In the genomic region with DNA sequence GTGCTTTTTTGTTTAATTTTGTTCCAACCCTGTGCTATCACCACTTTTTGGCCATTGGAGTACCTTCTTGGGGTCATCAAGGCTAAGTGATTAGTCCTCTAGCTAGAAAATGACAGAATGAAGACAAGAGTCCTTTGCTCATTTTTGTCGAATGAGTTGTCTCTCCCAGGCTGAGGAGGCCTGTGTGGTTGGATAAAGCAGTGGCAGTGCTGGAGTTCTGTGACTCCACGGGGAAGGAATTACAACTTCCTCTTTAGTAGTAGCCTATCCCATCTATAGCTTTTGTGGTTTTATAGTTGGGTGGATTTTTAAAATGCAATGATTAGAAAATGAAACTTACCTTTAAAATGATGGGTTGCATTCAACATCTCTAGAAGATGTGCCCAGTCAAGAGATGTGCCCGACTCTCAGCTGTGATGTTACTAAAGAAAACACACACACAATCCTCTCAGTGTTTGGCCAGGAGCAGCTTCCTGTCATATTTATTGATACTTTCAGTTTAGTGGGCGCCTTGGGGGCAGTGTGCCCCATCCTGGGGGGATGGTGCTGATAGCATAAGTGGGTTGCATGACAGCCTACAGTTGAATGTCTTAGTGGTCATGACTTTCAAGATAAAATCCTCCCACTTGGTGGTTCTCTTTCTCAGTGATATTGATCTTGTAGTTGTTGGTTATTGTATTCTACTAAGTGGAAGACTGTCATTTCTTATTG, we compare ENCODE assay signal across 8 cellular contexts. TPM values are rescaled to one million over a fixed set of nuclear protein-coding genes. Genes with fewer than 3 reads are reported as not detected.
DNase-seq lines count a peak whose midpoint lies in the region; ATAC-seq and TF ChIP-seq lines count a peak whose summit lies in the region.

No MANE protein-coding gene starts in this region.

- peaks cover 57% of the 10 kb centered on the region for H3K36me3 Mint-ChIP-seq in activated CD4-positive, alpha-beta T cell treated with anti-CD3 and anti-CD28 coated beads, Interleukin-2, amount 10 ng/mL, durations not matched to agents 7 days and 5 days (ENCODE audit: low read depth)

- H3K4me3 Mint-ChIP-seq in activated CD4-positive, alpha-beta T cell treated with anti-CD3 and anti-CD28 coated beads, Interleukin-2, amount 10 ng/mL, durations not matched to agents 7 days and 5 days = peak overlapping the region; percentile 69

- peak overlapping the region; percentile 99 for H3K27ac Mint-ChIP-seq in activated CD4-positive, alpha-beta T cell treated with anti-CD3 and anti-CD28 coated beads, Interleukin-2, amount 10 ng/mL, durations not matched to agents 7 days and 5 days

- TF ChIP-seq POLR2A in NB4 (IDR thresholded peaks at IDR 0.05; ENCODE audit: extremely low read depth, insufficient read length) = no peak

- CTCF ChIA-PET in activated CD4-positive, alpha-beta T cell treated with anti-CD3 and anti-CD28 coated beads, Interleukin-2, amount 10 ng/mL, durations not matched to agents 7 days and 5 days (lab: Charles Lee) = interaction anchor here (1.2 to 4.6 kb wide), 5 partner anchors 11 to 193 kb away, joined by 3 to 17 read pairs (median 4); partner anchors contain the start of gene OTULINL

- no peak for TF ChIP-seq CTCF in NB4 (IDR thresholded peaks at IDR 0.05; ENCODE audit: low read depth, low read length)

- peaks cover 9% of the 10 kb centered on the region for H3K9me3 Mint-ChIP-seq in activated CD4-positive, alpha-beta T cell treated with anti-CD3 and anti-CD28 coated beads, Interleukin-2, amount 10 ng/mL, durations not matched to agents 7 days and 5 days

- no peaks in the 10 kb centered on the region for H3K27me3 Mint-ChIP-seq in activated CD4-positive, alpha-beta T cell treated with anti-CD3 and anti-CD28 coated beads, Interleukin-2, amount 10 ng/mL, durations not matched to agents 7 days and 5 days

- peak; percentile 53 for DNase-seq in activated CD4-positive, alpha-beta T cell treated with anti-CD3 and anti-CD28 coated beads, Interleukin-2, amount 10 ng/mL, durations not matched to agents 7 days and 5 days
- DNase-seq in activated CD4-positive, alpha-beta T cell treated with anti-CD3 and anti-CD28 coated beads, Interleukin-2, amount 50 U/mL, for 1 hour = no peak
- DNase-seq in NB4 (ENCODE audit: low read depth) (peak; percentile 45), amniotic epithelial cell (ENCODE audit: low read depth) (peak; percentile 49), medulla oblongata (ENCODE audit: extremely low spot score) (no peak), NCI-H69 (lab: John Stamatoyannopoulos, UW) (no peak)
- DNase-seq in stimulated activated naive CD4-positive, alpha-beta T cell treated with Interleukin-2 at 50 U/mL for 16 hours (lab: John Stamatoyannopoulos, UW) = peak; percentile 16

- H3K4me1 Mint-ChIP-seq in activated CD4-positive, alpha-beta T cell treated with anti-CD3 and anti-CD28 coated beads, Interleukin-2, amount 10 ng/mL, durations not matched to agents 7 days and 5 days = peaks cover 92% of the 10 kb centered on the region

- no peak overlapping the region for H3K4me3 ChIP-seq in NB4 (ENCODE audit: low read depth, low read length)

- POLR2A ChIA-PET in activated CD4-positive, alpha-beta T cell treated with anti-CD3 and anti-CD28 coated beads, Interleukin-2, amount 10 ng/mL, durations not matched to agents 7 days and 5 days (lab: Charles Lee) = interaction anchor here (2.0 kb wide), 1 partner anchor 11 kb away, joined by 6 read pairs; no protein-coding TSS in a partner anchor

- no peak for ATAC-seq in HG03521 (IDR thresholded peaks at IDR 0.05; ENCODE audit: unreplicated experiment)

RNA-seq across cellular contexts. Expression of gene OTULINL, which starts 11.9 kb away (rescaled TPM):
- 10 to 100 TPM; 31.4 to 38.7 TPM for total RNA-seq in activated CD4-positive, alpha-beta T cell treated with anti-CD3 and anti-CD28 coated beads, Interleukin-2, amount 10 ng/mL, durations not matched to agents 7 days and 5 days

Comparison
In these comparisons a context has a peak if more than half of its experiments do, and no peak if none do; other contexts are left out.
1. DNase-seq: peak in activated CD4-positive, alpha-beta T cell treated with anti-CD3 and anti-CD28 coated beads, Interleukin-2, amount 10 ng/mL, durations not matched to agents 7 days and 5 days (single experiment), NB4 (single experiment), amniotic epithelial cell (single experiment) and stimulated activated naive CD4-positive, alpha-beta T cell treated with Interleukin-2 at 50 U/mL for 16 hours (single experiment); none in activated CD4-positive, alpha-beta T cell treated with anti-CD3 and anti-CD28 coated beads, Interleukin-2, amount 50 U/mL, for 1 hour (single experiment), medulla oblongata (single experiment) and NCI-H69 (single experiment).